ENCODE assay signal across 28 cellular contexts in genomic region chr16:52451971-52452421, GRCh38.
"Had no signal": no experiment of that assay in that cellular context is flagged by ENCODE, and none has a peak within 500 bp of the region (broad histone marks: within the 10 kb centered on the region; RNA-seq: fewer than 3 reads in every experiment).

No MANE protein-coding gene starts in this region.

- H3K9me3 Mint-ChIP-seq: activated CD4-positive, alpha-beta memory T cell treated with anti-CD3 and anti-CD28 coated beads for 36 hours; activated CD4-positive, alpha-beta T cell treated with anti-CD3 and anti-CD28 coated beads, Interleukin-2, amount 10 ng/mL, durations not matched to agents 24 days and 14 days; activated naive CD4-positive, alpha-beta T cell treated with anti-CD3 and anti-CD28 coated beads, Interleukin-2, amount 10 ng/mL, durations not matched to agents 7 days and 5 days; endodermal cell had no signal

- DNase-seq: activated CD4-positive, alpha-beta memory T cell treated with anti-CD3 and anti-CD28 coated beads for 36 hours; activated CD4-positive, alpha-beta T cell treated with anti-CD3 and anti-CD28 coated beads, Interleukin-2, amount 10 ng/mL, durations not matched to agents 24 days and 14 days; activated CD4-positive, CD25-positive, alpha-beta regulatory T cell treated with anti-CD3 and anti-CD28 coated beads, Interleukin-2, amount 50 U/mL, for 72 hours; activated CD8-positive, alpha-beta memory T cell treated with anti-CD3 and anti-CD28 coated beads, Interleukin-2, amount 50 U/mL, for 4 hours; activated gamma-delta T cell; activated naive CD4-positive, alpha-beta T cell treated with anti-CD3 and anti-CD28 coated beads, Interleukin-2, amount 10 ng/mL, durations not matched to agents 7 days and 5 days; activated naive CD8-positive, alpha-beta T cell treated with anti-CD3 and anti-CD28 coated beads, Interleukin-2, amount 10 ng/mL, durations not matched to agents 7 days and 5 days; activated T-cell treated with anti-CD3 and anti-CD28 coated beads, Interleukin-2, amount 50 U/mL, for 24 hours; caudate nucleus; endodermal cell; foreskin keratinocyte; heart right ventricle; mammary epithelial cell; naive thymus-derived CD8-positive, alpha-beta T cell; occipital lobe; spleen; stimulated activated naive CD4-positive, alpha-beta T cell; T-helper 17 cell; T1000; trophoblast cell had no signal

- FAIRE-seq: astrocyte, islet of Langerhans, urothelium cell line had no signal

- H3K27ac ChIP-seq: foreskin keratinocyte, heart right ventricle, neural progenitor cell, parathyroid adenoma, right atrium auricular region, spleen had no signal

- H3K36me3 ChIP-seq: heart right ventricle, right atrium auricular region, spleen had no signal

- H3K9me3 ChIP-seq: heart right ventricle, right atrium auricular region had no signal

- H3K4me1 Mint-ChIP-seq: activated CD4-positive, alpha-beta T cell treated with anti-CD3 and anti-CD28 coated beads, Interleukin-2, amount 10 ng/mL, durations not matched to agents 24 days and 14 days; activated naive CD4-positive, alpha-beta T cell treated with anti-CD3 and anti-CD28 coated beads, Interleukin-2, amount 10 ng/mL, durations not matched to agents 7 days and 5 days; activated naive CD8-positive, alpha-beta T cell treated with anti-CD3 and anti-CD28 coated beads, Interleukin-2, amount 10 ng/mL, durations not matched to agents 7 days and 5 days; naive thymus-derived CD8-positive, alpha-beta T cell; T-helper 17 cell had no signal

- H3K4me1 ChIP-seq: foreskin keratinocyte, heart right ventricle, parathyroid adenoma, right atrium auricular region, spleen had no signal

- H3K4me3 ChIP-seq: heart right ventricle, neural progenitor cell, right atrium auricular region, spleen had no signal

- H3K27me3 ChIP-seq: heart right ventricle, neural progenitor cell, right atrium auricular region, spleen had no signal

- H3K4me3 Mint-ChIP-seq: activated CD4-positive, alpha-beta memory T cell treated with anti-CD3 and anti-CD28 coated beads for 36 hours; activated CD4-positive, alpha-beta T cell treated with anti-CD3 and anti-CD28 coated beads, Interleukin-2, amount 10 ng/mL, durations not matched to agents 24 days and 14 days; activated naive CD4-positive, alpha-beta T cell treated with anti-CD3 and anti-CD28 coated beads, Interleukin-2, amount 10 ng/mL, durations not matched to agents 7 days and 5 days; activated naive CD8-positive, alpha-beta T cell treated with anti-CD3 and anti-CD28 coated beads, Interleukin-2, amount 10 ng/mL, durations not matched to agents 7 days and 5 days; activated T-cell treated with anti-CD3 and anti-CD28 coated beads, Interleukin-2, amount 50 U/mL, for 24 hours; dendritic cell treated with granulocyte-macrophage colony-stimulating factor and Interleukin-4, amounts not matched to agents 40 ng/mL and 50 ng/mL, for 4 days; endodermal cell; naive thymus-derived CD8-positive, alpha-beta T cell; neural progenitor cell; T-helper 17 cell had no signal

- H3K27me3 Mint-ChIP-seq: activated CD4-positive, alpha-beta memory T cell treated with anti-CD3 and anti-CD28 coated beads for 36 hours; activated CD4-positive, alpha-beta T cell treated with anti-CD3 and anti-CD28 coated beads, Interleukin-2, amount 10 ng/mL, durations not matched to agents 24 days and 14 days; activated naive CD4-positive, alpha-beta T cell treated with anti-CD3 and anti-CD28 coated beads, Interleukin-2, amount 10 ng/mL, durations not matched to agents 7 days and 5 days; activated naive CD8-positive, alpha-beta T cell treated with anti-CD3 and anti-CD28 coated beads, Interleukin-2, amount 10 ng/mL, durations not matched to agents 7 days and 5 days; activated T-cell treated with anti-CD3 and anti-CD28 coated beads, Interleukin-2, amount 50 U/mL, for 24 hours; dendritic cell treated with granulocyte-macrophage colony-stimulating factor and Interleukin-4, amounts not matched to agents 40 ng/mL and 50 ng/mL, for 4 days; T-helper 17 cell had no signal

- H3K27ac Mint-ChIP-seq: activated CD4-positive, alpha-beta memory T cell treated with anti-CD3 and anti-CD28 coated beads for 36 hours; activated CD4-positive, alpha-beta T cell treated with anti-CD3 and anti-CD28 coated beads, Interleukin-2, amount 10 ng/mL, durations not matched to agents 24 days and 14 days; activated naive CD4-positive, alpha-beta T cell treated with anti-CD3 and anti-CD28 coated beads, Interleukin-2, amount 10 ng/mL, durations not matched to agents 7 days and 5 days; activated naive CD8-positive, alpha-beta T cell treated with anti-CD3 and anti-CD28 coated beads, Interleukin-2, amount 10 ng/mL, durations not matched to agents 7 days and 5 days; activated T-cell treated with anti-CD3 and anti-CD28 coated beads, Interleukin-2, amount 50 U/mL, for 24 hours; dendritic cell treated with granulocyte-macrophage colony-stimulating factor and Interleukin-4, amounts not matched to agents 40 ng/mL and 50 ng/mL, for 4 days; endodermal cell; naive thymus-derived CD8-positive, alpha-beta T cell; neural progenitor cell; T-helper 17 cell had no signal

- ATAC-seq: esophagus mucosa; foreskin keratinocyte; heart right ventricle; naive thymus-derived CD8-positive, alpha-beta T cell; T-helper 17 cell had no signal

- H3K36me3 Mint-ChIP-seq: activated CD4-positive, alpha-beta memory T cell treated with anti-CD3 and anti-CD28 coated beads for 36 hours; activated naive CD4-positive, alpha-beta T cell treated with anti-CD3 and anti-CD28 coated beads, Interleukin-2, amount 10 ng/mL, durations not matched to agents 7 days and 5 days; activated naive CD8-positive, alpha-beta T cell treated with anti-CD3 and anti-CD28 coated beads, Interleukin-2, amount 10 ng/mL, durations not matched to agents 7 days and 5 days; naive thymus-derived CD8-positive, alpha-beta T cell had no signal
